23 cellular contexts compared by ENCODE assay signal in the genomic region with DNA sequence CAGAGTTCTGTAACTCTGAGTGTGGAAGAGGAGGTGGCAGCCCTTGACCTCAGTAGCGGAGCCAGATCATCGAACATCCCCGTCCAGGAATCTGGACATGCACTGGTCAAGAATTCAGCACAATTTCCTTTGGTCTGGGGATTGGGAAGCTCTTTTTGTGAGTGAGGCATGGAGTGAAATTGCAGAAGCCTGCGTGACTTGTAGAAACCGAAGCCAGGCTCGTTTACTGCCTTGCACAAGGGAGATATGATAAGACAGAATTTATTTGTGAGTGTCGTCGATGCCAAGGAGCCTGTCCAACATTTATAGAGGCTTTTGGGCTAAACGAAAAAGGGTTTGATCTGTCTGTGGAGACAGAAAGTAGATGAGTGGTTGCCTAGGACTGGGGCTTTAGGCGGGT. TPM values are rescaled to one million over a fixed set of nuclear protein-coding genes. Genes with fewer than 3 reads are reported as not detected.
DNase-seq lines count a peak whose midpoint lies in the region; ATAC-seq and TF ChIP-seq lines count a peak whose summit lies in the region.
"Had no signal": no experiment of that assay in that cellular context is flagged by ENCODE, and none has a peak within 500 bp of the region (broad histone marks: within the 10 kb centered on the region; RNA-seq: fewer than 3 reads in every experiment).

No MANE protein-coding gene starts in this region.

- POLR2A ChIA-PET in CD8-positive, alpha-beta memory T cell (lab: Charles Lee) = no interaction called here

- peaks cover 0 to 2% of the 10 kb centered on the region in 2 donors for H3K27me3 Mint-ChIP-seq in CD8-positive, alpha-beta memory T cell
- H3K27me3 Mint-ChIP-seq in naive B cell = no peaks in the 10 kb centered on the region

- H3K36me3 ChIP-seq in BLaER1 treated with 17β-estradiol and CSF1 and Interleukin-3, amounts not matched to agents 10 nM and 100 nM = peaks cover 4 to 42% (median 30%) of the 10 kb centered on the region in 11 experiments; a peak in 19 of 22 replicates
- H3K36me3 ChIP-seq in CD8-positive, alpha-beta memory T cell (ENCODE audit: insufficient read depth, low read length) = no peaks in the 10 kb centered on the region
- H3K36me3 ChIP-seq in adrenal gland (replicated peaks in 1 of 2) (no peaks in the 10 kb centered on the region), MG63 (no peaks in the 10 kb centered on the region)
- H3K36me3 ChIP-seq: neutrophil, prostate gland, suprapubic skin, vagina had no signal

- H3K4me1 Mint-ChIP-seq in CD8-positive, alpha-beta memory T cell = peaks cover 28 to 48% (median 35%) of the 10 kb centered on the region in 3 donors
- peaks cover 22 to 61% (median 48%) of the 10 kb centered on the region in 3 donors for H3K4me1 Mint-ChIP-seq in naive B cell

- H3K27ac Mint-ChIP-seq in CD8-positive, alpha-beta memory T cell = peak overlapping the region in 3 of 8 donors; percentile 6 to 71 (median 25)
- peak overlapping the region in 4 of 6 donors; percentile 37 to 84 (median 70) for H3K27ac Mint-ChIP-seq in naive B cell

- 49 to 65% (median 53%) methylated on average over 7 to 10 of the region's 10 CpGs for WGBS in adrenal gland, 4 donors

- intact Hi-C loops in adrenal gland (cut with DNase I) = no loop called here

- CTCF ChIA-PET in CD8-positive, alpha-beta memory T cell (lab: Charles Lee) = no interaction called here

- no peaks in the 10 kb centered on the region for H3K9me3 Mint-ChIP-seq in CD8-positive, alpha-beta memory T cell
- peaks cover 0 to 3% (median 0%) of the 10 kb centered on the region in 7 donors for H3K9me3 Mint-ChIP-seq in naive B cell

- peaks cover 64 to 100% (median 90%) of the 10 kb centered on the region in 11 experiments; a peak in 20 of 22 replicates for H4K20me1 ChIP-seq in BLaER1 treated with 17β-estradiol and CSF1 and Interleukin-3, amounts not matched to agents 10 nM and 100 nM

- ATAC-seq in naive B cell (ENCODE audit: low read depth in 2 of 2) = no peak
- no peak for ATAC-seq in HG02623 (IDR thresholded peaks at IDR 0.05; ENCODE audit: unreplicated experiment)
- ATAC-seq: left ventricle myocardium superior had no signal

- TF ChIP-seq POLR2A in adrenal gland (IDR thresholded peaks at IDR 0.05) = no peak

- no peaks in the 10 kb centered on the region for H3K27me3 ChIP-seq in BLaER1 treated with 17β-estradiol and CSF1 and Interleukin-3, amounts not matched to agents 10 nM and 100 nM
- H3K27me3 ChIP-seq in CD8-positive, alpha-beta memory T cell (ENCODE audit: insufficient read depth, low read length, poor library complexity, severe bottlenecking) = no peaks in the 10 kb centered on the region
- H3K27me3 ChIP-seq in adrenal gland (no peaks in the 10 kb centered on the region), MG63 (no peaks in the 10 kb centered on the region)
- H3K27me3 ChIP-seq: hepatocyte, neutrophil, suprapubic skin, vagina had no signal

- H3K36me3 Mint-ChIP-seq in CD8-positive, alpha-beta memory T cell = peaks cover 0 to 16% (median 0%) of the 10 kb centered on the region in 3 donors
- H3K36me3 Mint-ChIP-seq in naive B cell = peaks cover 0 to 5% of the 10 kb centered on the region in 2 donors

- peaks cover 41 to 58% (median 47%) of the 10 kb centered on the region in 10 experiments for H3K4me1 ChIP-seq in BLaER1 treated with 17β-estradiol and CSF1 and Interleukin-3, amounts not matched to agents 10 nM and 100 nM
- H3K4me1 ChIP-seq in CD8-positive, alpha-beta memory T cell (ENCODE audit: insufficient read depth, low read length) = peaks cover 13% of the 10 kb centered on the region
- peaks cover 6 to 9% of the 10 kb centered on the region in 2 donors for H3K4me1 ChIP-seq in adrenal gland (replicated peaks in 1 of 2)
- H3K4me1 ChIP-seq: prostate gland had no signal

- H3K4me2 ChIP-seq in BLaER1 treated with 17β-estradiol and CSF1 and Interleukin-3, amounts not matched to agents 10 nM and 100 nM = peak overlapping the region; percentile 47 to 86 (median 73)
- H3K4me2 ChIP-seq: hepatocyte had no signal

- no peak overlapping the region for H3K4me3 ChIP-seq in BLaER1 treated with 17β-estradiol and CSF1 and Interleukin-3, amounts not matched to agents 10 nM and 100 nM
- peak overlapping the region; percentile 6 for H3K4me3 ChIP-seq in CD8-positive, alpha-beta memory T cell (ENCODE audit: low read length)
- H3K4me3 ChIP-seq in adrenal gland (no peak overlapping the region), MG63 (no peak overlapping the region)
- H3K4me3 ChIP-seq: hepatocyte, prostate gland, suprapubic skin, vagina had no signal

- no peak for DNase-seq in CD8-positive, alpha-beta memory T cell
- DNase-seq in adrenal gland (peak in 4 of 7 donors; percentile 17 to 27 (median 24)), naive B cell (no peak), MG63 (no peak)
- no peak for DNase-seq in stimulated activated CD4-positive, alpha-beta T cell treated with anti-CD3 and anti-CD28 coated beads, Interleukin-12 subunit alpha, Interleukin-12 subunit beta, amount 100 ng/mL, for 4 hours
- DNase-seq: activated CD4-positive, alpha-beta T cell treated with anti-CD3 and anti-CD28 coated beads for 48 hours; activated effector memory CD4-positive, alpha-beta T cell treated with Interleukin-2 at 50 U/mL for 16 hours; COR-L47; DMS79; foreskin melanocyte; Karpas-422; left ventricle myocardium superior; NCI-H187 treated with DMSO at 0.1 percent for 48 hours; NCI-H748 treated with DMSO at 0.1 percent for 48 hours; SHP77 treated with DMSO at 0.1 percent for 48 hours had no signal

- H3K9me3 ChIP-seq in BLaER1 treated with 17β-estradiol and CSF1 and Interleukin-3, amounts not matched to agents 10 nM and 100 nM (replicated peaks in 1 of 11) = peaks cover 0 to 16% (median 0%) of the 10 kb centered on the region in 11 experiments; a peak in 4 of 22 replicates
- no peaks in the 10 kb centered on the region for H3K9me3 ChIP-seq in CD8-positive, alpha-beta memory T cell (ENCODE audit: low read length)
- H3K9me3 ChIP-seq in adrenal gland (replicated peaks in 1 of 3) (no peaks in the 10 kb centered on the region), MG63 (no peaks in the 10 kb centered on the region)
- H3K9me3 ChIP-seq: neutrophil, prostate gland, suprapubic skin, vagina had no signal

- H3K4me3 Mint-ChIP-seq in CD8-positive, alpha-beta memory T cell = peak overlapping the region in 4 of 7 donors; percentile 14 to 42 (median 28)
- H3K4me3 Mint-ChIP-seq in naive B cell = peak overlapping the region in 6 of 8 donors; percentile 48 to 86 (median 67)

- peak overlapping the region in 1 of 11 experiments; percentile 35; a peak in 3 of 22 replicates for H3K9ac ChIP-seq in BLaER1 treated with 17β-estradiol and CSF1 and Interleukin-3, amounts not matched to agents 10 nM and 100 nM

- no peak for TF ChIP-seq CTCF in adrenal gland (IDR thresholded peaks at IDR 0.05)

- H3K27ac ChIP-seq in BLaER1 treated with 17β-estradiol and CSF1 and Interleukin-3, amounts not matched to agents 10 nM and 100 nM = peak overlapping the region in 7 of 11 experiments; percentile 5 to 65 (median 36); a peak in 11 of 22 replicates
- H3K27ac ChIP-seq in CD8-positive, alpha-beta memory T cell (ENCODE audit: low read depth, low read length) = no peak overlapping the region
- peak overlapping the region in 1 of 5 donors; percentile 36 for H3K27ac ChIP-seq in adrenal gland
- H3K27ac ChIP-seq: epithelial cell of prostate, hepatocyte, prostate gland, suprapubic skin, vagina had no signal

RNA-seq across cellular contexts. Expression of a gene that starts 50.6 kb away (rescaled TPM):
- 10 to 100 TPM; 21.3 to 25.0 TPM for total RNA-seq in CD8-positive, alpha-beta memory T cell
- polyA plus RNA-seq in CD8-positive, alpha-beta memory T cell = 16.1 TPM
- 100 to 1,000 TPM in 1 of 8 donors, 10 to 100 TPM in 7; 22.9 to 256 (median 34.8) TPM for total RNA-seq in adrenal gland
- polyA plus RNA-seq in adrenal gland (10 to 100 TPM in 1 of 3 donors, 1 to 10 TPM in 2; 5.0 to 20.4 (median 5.5) TPM), naive B cell (ENCODE audit: low read depth in 6 of 6) (10 to 100 TPM; 14.0 to 26.8 (median 18.8) TPM)
- 3.1 and 4.3 TPM in 2 replicates for total RNA-seq in MG63 (2014; rRNA removed; shearing (Covaris generic); ENCODE audit: low replicate concordance)

Comparison
In these comparisons a context has a peak if more than half of its experiments do, and no peak if none do; other contexts are left out.
1. DNase-seq: peak in adrenal gland (4 of 7); none in CD8-positive, alpha-beta memory T cell (0 of 5), naive B cell (single experiment), MG63 (single experiment) and stimulated activated CD4-positive, alpha-beta T cell treated with anti-CD3 and anti-CD28 coated beads, Interleukin-12 subunit alpha, Interleukin-12 subunit beta, amount 100 ng/mL, for 4 hours (single experiment).